ENCODE assay signal across 11 cellular contexts in genomic region chr5:167587768-167588167, GRCh38.
DNase-seq lines count a peak whose midpoint lies in the region; ATAC-seq and TF ChIP-seq lines count a peak whose summit lies in the region.
"Had no signal": no experiment of that assay in that cellular context is flagged by ENCODE, and none has a peak within 500 bp of the region (broad histone marks: within the 10 kb centered on the region; RNA-seq: fewer than 3 reads in every experiment).

No MANE protein-coding gene starts in this region.

- 10 to 21% methylated on average over 2 of the region's 2 CpGs for WGBS in body of pancreas, 2 donors

- no peak overlapping the region for H3K4me2 ChIP-seq in MM.1S (ENCODE audit: low read depth, low read length)

- TF ChIP-seq POLR2A in body of pancreas (IDR thresholded peaks at IDR 0.05): no peak

- H3K4me1 Mint-ChIP-seq in nephron: peaks cover 5% of the 10 kb centered on the region
- H3K4me1 Mint-ChIP-seq: activated naive CD8-positive, alpha-beta T cell treated with anti-CD3 and anti-CD28 coated beads for 36 hours; stimulated activated naive B cell treated with anti-CD40 and anti-IgM and Interleukin-4, amounts not matched to agents 10 μg/mL and 1 μg/mL and 100 μg/mL, for 72 hours had no signal

- no peaks in the 10 kb centered on the region for H3K36me3 ChIP-seq in MM.1S (replicated peaks; ENCODE audit: insufficient read depth, low read length)
- H3K36me3 ChIP-seq in body of pancreas (replicated peaks in 1 of 2; ENCODE audit: insufficient read depth in 1 of 2, low read depth in 2 of 2): no peaks in the 10 kb centered on the region

- DNase-seq in G401 (ENCODE audit: low spot score): peak; percentile 69
- no peak for DNase-seq in MM.1S
- peak; percentile 11 to 34 (median 22) for DNase-seq in body of pancreas
- DNase-seq in OCI-M2 (lab: John Stamatoyannopoulos, UW; ENCODE audit: unreplicated experiment): no peak
- no peak for DNase-seq in GM20000 (ENCODE audit: low spot score)
- DNase-seq: activated naive CD8-positive, alpha-beta T cell treated with anti-CD3 and anti-CD28 coated beads for 36 hours; stimulated activated naive B cell treated with anti-CD40 and anti-IgM and Interleukin-4, amounts not matched to agents 10 μg/mL and 1 μg/mL and 100 μg/mL, for 72 hours had no signal

- H3F3A ChIP-seq in MM.1S (ENCODE audit: insufficient read depth, low read length): no peaks in the 10 kb centered on the region

- H3K9ac ChIP-seq in MM.1S (ENCODE audit: low read length): no peak overlapping the region

- H3K4me1 ChIP-seq in MM.1S (ENCODE audit: low read length) (no peaks in the 10 kb centered on the region), body of pancreas (no peaks in the 10 kb centered on the region)

- H2AFZ ChIP-seq in MM.1S (ENCODE audit: low read length): no peak overlapping the region

- no peak overlapping the region for H3K4me3 Mint-ChIP-seq in nephron
- H3K4me3 Mint-ChIP-seq: activated naive CD8-positive, alpha-beta T cell treated with anti-CD3 and anti-CD28 coated beads for 36 hours; stimulated activated naive B cell treated with anti-CD40 and anti-IgM and Interleukin-4, amounts not matched to agents 10 μg/mL and 1 μg/mL and 100 μg/mL, for 72 hours had no signal

- H3K27ac ChIP-seq in MM.1S (ENCODE audit: low read length) (no peak overlapping the region), body of pancreas (no peak overlapping the region)

- H3K4me3 ChIP-seq in MM.1S (ENCODE audit: low read length): no peak overlapping the region
- H3K4me3 ChIP-seq in body of pancreas: no peak overlapping the region
- H3K4me3 ChIP-seq: lung had no signal

- ATAC-seq in body of pancreas (no peak), GM19328 (IDR thresholded peaks at IDR 0.05; ENCODE audit: unreplicated experiment) (no peak), HG03045 (IDR thresholded peaks at IDR 0.05; ENCODE audit: unreplicated experiment) (no peak)
- ATAC-seq: stimulated activated naive B cell treated with anti-CD40 and anti-IgM and Interleukin-4, amounts not matched to agents 10 μg/mL and 1 μg/mL and 100 μg/mL, for 72 hours had no signal

- H3K9me2 ChIP-seq in MM.1S (replicated peaks; ENCODE audit: insufficient read depth, low read length): no peaks in the 10 kb centered on the region

- no peaks in the 10 kb centered on the region for H4K20me1 ChIP-seq in MM.1S (ENCODE audit: insufficient read depth, low read length)

- TF ChIP-seq CTCF in MM.1S (IDR thresholded peaks at IDR 0.05; ENCODE audit: low read length) (peak; percentile 28), body of pancreas (IDR thresholded peaks at IDR 0.05) (peak in 3 of 7 experiments; percentile 35 to 39 (median 36)), nephron (IDR thresholded peaks at IDR 0.05; ENCODE audit: unreplicated experiment in 3 of 3) (peak; percentile 61 to 68 (median 62)), GM20000 (IDR thresholded peaks at IDR 0.05; ENCODE audit: extremely low read depth, missing control alignments) (no peak)

- H3K27ac Mint-ChIP-seq in nephron: no peak overlapping the region
- H3K27ac Mint-ChIP-seq: activated naive CD8-positive, alpha-beta T cell treated with anti-CD3 and anti-CD28 coated beads for 36 hours; stimulated activated naive B cell treated with anti-CD40 and anti-IgM and Interleukin-4, amounts not matched to agents 10 μg/mL and 1 μg/mL and 100 μg/mL, for 72 hours had no signal

- intact Hi-C loops in body of pancreas (cut with DNase I): no loop called here

- H3K9me3 Mint-ChIP-seq in nephron: no peaks in the 10 kb centered on the region
- H3K9me3 Mint-ChIP-seq: activated naive CD8-positive, alpha-beta T cell treated with anti-CD3 and anti-CD28 coated beads for 36 hours had no signal

- peaks cover 3% of the 10 kb centered on the region for H3K27me3 Mint-ChIP-seq in nephron (ENCODE audit: low read depth)
- H3K27me3 Mint-ChIP-seq: activated naive CD8-positive, alpha-beta T cell treated with anti-CD3 and anti-CD28 coated beads for 36 hours; stimulated activated naive B cell treated with anti-CD40 and anti-IgM and Interleukin-4, amounts not matched to agents 10 μg/mL and 1 μg/mL and 100 μg/mL, for 72 hours had no signal

- in situ Hi-C loops in G401 (cut with HindIII; ENCODE audit: low sequenced_read_pairs): no loop called here

- no peaks in the 10 kb centered on the region for H3K36me3 Mint-ChIP-seq in nephron (ENCODE audit: low read depth)
- H3K36me3 Mint-ChIP-seq: activated naive CD8-positive, alpha-beta T cell treated with anti-CD3 and anti-CD28 coated beads for 36 hours; stimulated activated naive B cell treated with anti-CD40 and anti-IgM and Interleukin-4, amounts not matched to agents 10 μg/mL and 1 μg/mL and 100 μg/mL, for 72 hours had no signal

- no peaks in the 10 kb centered on the region for H3K9me3 ChIP-seq in MM.1S (replicated peaks; ENCODE audit: insufficient read depth, low read length)
- no peaks in the 10 kb centered on the region for H3K9me3 ChIP-seq in body of pancreas

- no peaks in the 10 kb centered on the region for H3K79me2 ChIP-seq in MM.1S (ENCODE audit: low read length)

- H3K27me3 ChIP-seq in MM.1S (replicated peaks; ENCODE audit: insufficient read depth, low read length) (no peaks in the 10 kb centered on the region), body of pancreas (no peaks in the 10 kb centered on the region)

Comparison
In these comparisons a context has a peak if more than half of its experiments do, and no peak if none do; other contexts are left out.
1. DNase-seq: peak in G401 (single experiment) and body of pancreas (4 of 4); none in MM.1S (single experiment), OCI-M2 (single experiment) and GM20000 (single experiment).